13 cellular contexts compared by ENCODE assay signal in the genomic region with DNA sequence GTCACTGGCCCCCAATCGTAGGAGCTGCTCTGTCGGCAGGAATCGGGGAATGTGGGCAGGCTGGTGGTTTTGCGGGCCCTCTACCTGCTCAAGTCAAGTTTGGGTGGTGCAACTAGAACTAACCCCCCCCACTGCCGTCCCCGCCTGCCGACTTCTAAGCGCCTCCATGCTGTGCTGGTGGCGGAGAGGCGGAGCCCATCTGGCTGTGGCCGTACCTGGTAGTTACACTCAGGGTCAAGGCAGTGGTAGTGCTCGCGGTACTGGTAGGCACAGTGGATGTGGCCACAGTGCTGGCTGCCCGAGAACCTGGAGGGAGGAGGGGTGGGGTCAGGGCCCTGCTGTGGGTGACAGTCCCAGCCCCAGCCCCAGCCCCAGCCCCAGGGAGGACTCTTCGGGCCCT.
DNase-seq lines count a peak whose midpoint lies in the region; ATAC-seq and TF ChIP-seq lines count a peak whose summit lies in the region.
"Had no signal": no experiment of that assay in that cellular context is flagged by ENCODE, and none has a peak within 500 bp of the region (broad histone marks: within the 10 kb centered on the region; RNA-seq: fewer than 3 reads in every experiment).

No MANE protein-coding gene starts in this region.

- H3K27ac Mint-ChIP-seq in WTC11 = no peak overlapping the region

- POLR2A ChIA-PET in WTC11 (lab: Charles Lee) = interaction anchor here (0.5 to 1.2 kb wide), 2 partner anchors 203 to 222 kb away, joined by 3 to 4 read pairs; no protein-coding TSS in a partner anchor

- no peak overlapping the region for H3K4me3 Mint-ChIP-seq in WTC11
- H3K4me3 Mint-ChIP-seq: CD4-positive, alpha-beta memory T cell had no signal

- no peaks in the 10 kb centered on the region for H3K4me1 Mint-ChIP-seq in WTC11

- H3K27me3 Mint-ChIP-seq in WTC11 (ENCODE audit: low read depth) = peaks cover 9% of the 10 kb centered on the region
- H3K27me3 Mint-ChIP-seq: CD4-positive, alpha-beta memory T cell had no signal

- intact Hi-C loops in stomach (cut with DNase I; ENCODE audit: low total_unique reads) = no loop called here

- TF ChIP-seq POLR2A in stomach (IDR thresholded peaks at IDR 0.05) = no peak

- TF ChIP-seq EP300 in stomach (IDR thresholded peaks at IDR 0.05) = no peak

- DNase-seq in WTC11 (ENCODE audit: low spot score) (no peak), stomach (no peak), KBM-7 (no peak), GF-D8 (lab: John Stamatoyannopoulos, UW) (no peak), AG08395 (ENCODE audit: low spot score) (no peak)
- DNase-seq in activated CD8-positive, alpha-beta memory T cell treated with anti-CD3 and anti-CD28 coated beads for 24 hours = no peak
- DNase-seq: BE2C; CD4-positive, alpha-beta memory T cell; DMS79; IMR-90 had no signal

- H3K27ac ChIP-seq in muscle layer of colon (ENCODE audit: low read depth, low read length) (peak overlapping the region; percentile 90), stomach (peak overlapping the region; percentile 37 to 78 (median 55))
- H3K27ac ChIP-seq: C4-2B had no signal

- in situ Hi-C loops in KBM-7 (cut with MboI; ENCODE audit: low pct_unique_long_range_greater_than_20kb, low sequenced_read_pairs) = no loop called here

- H3K36me3 ChIP-seq in muscle layer of colon (ENCODE audit: insufficient read depth, low read length) (peaks cover 38% of the 10 kb centered on the region), stomach (peaks cover 43 to 98% (median 90%) of the 10 kb centered on the region in 4 donors)

- H3K36me3 Mint-ChIP-seq in WTC11 = no peaks in the 10 kb centered on the region

- 80 to 88% (median 86%) methylated on average over 15 of the region's 15 CpGs for WGBS in stomach, 5 donors

- H3K4me1 ChIP-seq in muscle layer of colon (ENCODE audit: insufficient read depth, low read length) = peaks cover 80% of the 10 kb centered on the region
- peaks cover 0 to 83% (median 54%) of the 10 kb centered on the region in 4 donors for H3K4me1 ChIP-seq in stomach
- H3K4me1 ChIP-seq: BE2C had no signal

- CTCF ChIA-PET in WTC11 (lab: Charles Lee) = no interaction called here

- H3K27me3 ChIP-seq in muscle layer of colon (ENCODE audit: control insufficient read depth in 1 of 2, insufficient read depth in 2 of 2, low read length in 2 of 2) = no peaks in the 10 kb centered on the region
- no peaks in the 10 kb centered on the region for H3K27me3 ChIP-seq in stomach
- H3K27me3 ChIP-seq: BE2C had no signal

- H3K4me3 ChIP-seq in muscle layer of colon (ENCODE audit: low read depth in 1 of 2, low read length in 2 of 2) (no peak overlapping the region), stomach (no peak overlapping the region)

- peak; percentile 25; the same call in 1 of the 2 replicates for ATAC-seq in WTC11
- ATAC-seq: HCT116 had no signal

- H3K9me3 Mint-ChIP-seq in WTC11 = no peaks in the 10 kb centered on the region
- H3K9me3 Mint-ChIP-seq: CD4-positive, alpha-beta memory T cell had no signal

- TF ChIP-seq CTCF in WTC11 (IDR thresholded peaks at IDR 0.05) = no peak
- no peak for TF ChIP-seq CTCF in stomach (IDR thresholded peaks at IDR 0.05)

- no peak overlapping the region for H3K9ac ChIP-seq in muscle layer of colon (ENCODE audit: low read length)

- H3K9me3 ChIP-seq in muscle layer of colon (ENCODE audit: low read length) = no peaks in the 10 kb centered on the region
- H3K9me3 ChIP-seq in stomach = no peaks in the 10 kb centered on the region
- H3K9me3 ChIP-seq: BE2C had no signal

TF ChIP-seq in WTC11, 78 proteins besides CTCF, POLR2A, EP300 and RAD21 (continues in another document):
- TF ChIP-seq, protein P1, sequence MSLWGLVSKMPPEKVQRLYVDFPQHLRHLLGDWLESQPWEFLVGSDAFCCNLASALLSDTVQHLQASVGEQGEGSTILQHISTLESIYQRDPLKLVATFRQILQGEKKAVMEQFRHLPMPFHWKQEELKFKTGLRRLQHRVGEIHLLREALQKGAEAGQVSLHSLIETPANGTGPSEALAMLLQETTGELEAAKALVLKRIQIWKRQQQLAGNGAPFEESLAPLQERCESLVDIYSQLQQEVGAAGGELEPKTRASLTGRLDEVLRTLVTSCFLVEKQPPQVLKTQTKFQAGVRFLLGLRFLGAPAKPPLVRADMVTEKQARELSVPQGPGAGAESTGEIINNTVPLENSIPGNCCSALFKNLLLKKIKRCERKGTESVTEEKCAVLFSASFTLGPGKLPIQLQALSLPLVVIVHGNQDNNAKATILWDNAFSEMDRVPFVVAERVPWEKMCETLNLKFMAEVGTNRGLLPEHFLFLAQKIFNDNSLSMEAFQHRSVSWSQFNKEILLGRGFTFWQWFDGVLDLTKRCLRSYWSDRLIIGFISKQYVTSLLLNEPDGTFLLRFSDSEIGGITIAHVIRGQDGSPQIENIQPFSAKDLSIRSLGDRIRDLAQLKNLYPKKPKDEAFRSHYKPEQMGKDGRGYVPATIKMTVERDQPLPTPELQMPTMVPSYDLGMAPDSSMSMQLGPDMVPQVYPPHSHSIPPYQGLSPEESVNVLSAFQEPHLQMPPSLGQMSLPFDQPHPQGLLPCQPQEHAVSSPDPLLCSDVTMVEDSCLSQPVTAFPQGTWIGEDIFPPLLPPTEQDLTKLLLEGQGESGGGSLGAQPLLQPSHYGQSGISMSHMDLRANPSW (CRISPR knock-in tag; conservative IDR thresholded peaks at IDR 0.05; ENCODE audit: low read depth) = no peak
- TF ChIP-seq, protein P2, sequence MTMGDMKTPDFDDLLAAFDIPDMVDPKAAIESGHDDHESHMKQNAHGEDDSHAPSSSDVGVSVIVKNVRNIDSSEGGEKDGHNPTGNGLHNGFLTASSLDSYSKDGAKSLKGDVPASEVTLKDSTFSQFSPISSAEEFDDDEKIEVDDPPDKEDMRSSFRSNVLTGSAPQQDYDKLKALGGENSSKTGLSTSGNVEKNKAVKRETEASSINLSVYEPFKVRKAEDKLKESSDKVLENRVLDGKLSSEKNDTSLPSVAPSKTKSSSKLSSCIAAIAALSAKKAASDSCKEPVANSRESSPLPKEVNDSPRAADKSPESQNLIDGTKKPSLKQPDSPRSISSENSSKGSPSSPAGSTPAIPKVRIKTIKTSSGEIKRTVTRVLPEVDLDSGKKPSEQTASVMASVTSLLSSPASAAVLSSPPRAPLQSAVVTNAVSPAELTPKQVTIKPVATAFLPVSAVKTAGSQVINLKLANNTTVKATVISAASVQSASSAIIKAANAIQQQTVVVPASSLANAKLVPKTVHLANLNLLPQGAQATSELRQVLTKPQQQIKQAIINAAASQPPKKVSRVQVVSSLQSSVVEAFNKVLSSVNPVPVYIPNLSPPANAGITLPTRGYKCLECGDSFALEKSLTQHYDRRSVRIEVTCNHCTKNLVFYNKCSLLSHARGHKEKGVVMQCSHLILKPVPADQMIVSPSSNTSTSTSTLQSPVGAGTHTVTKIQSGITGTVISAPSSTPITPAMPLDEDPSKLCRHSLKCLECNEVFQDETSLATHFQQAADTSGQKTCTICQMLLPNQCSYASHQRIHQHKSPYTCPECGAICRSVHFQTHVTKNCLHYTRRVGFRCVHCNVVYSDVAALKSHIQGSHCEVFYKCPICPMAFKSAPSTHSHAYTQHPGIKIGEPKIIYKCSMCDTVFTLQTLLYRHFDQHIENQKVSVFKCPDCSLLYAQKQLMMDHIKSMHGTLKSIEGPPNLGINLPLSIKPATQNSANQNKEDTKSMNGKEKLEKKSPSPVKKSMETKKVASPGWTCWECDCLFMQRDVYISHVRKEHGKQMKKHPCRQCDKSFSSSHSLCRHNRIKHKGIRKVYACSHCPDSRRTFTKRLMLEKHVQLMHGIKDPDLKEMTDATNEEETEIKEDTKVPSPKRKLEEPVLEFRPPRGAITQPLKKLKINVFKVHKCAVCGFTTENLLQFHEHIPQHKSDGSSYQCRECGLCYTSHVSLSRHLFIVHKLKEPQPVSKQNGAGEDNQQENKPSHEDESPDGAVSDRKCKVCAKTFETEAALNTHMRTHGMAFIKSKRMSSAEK (CRISPR knock-in tag; IDR thresholded peaks at IDR 0.05; ENCODE audit: borderline replicate concordance) = no peak
- no peak for TF ChIP-seq HMGA2 (CRISPR knock-in tag; IDR thresholded peaks at IDR 0.05)
- TF ChIP-seq SP1 (CRISPR knock-in tag; conservative IDR thresholded peaks at IDR 0.05) = no peak
- TF ChIP-seq, protein P3, sequence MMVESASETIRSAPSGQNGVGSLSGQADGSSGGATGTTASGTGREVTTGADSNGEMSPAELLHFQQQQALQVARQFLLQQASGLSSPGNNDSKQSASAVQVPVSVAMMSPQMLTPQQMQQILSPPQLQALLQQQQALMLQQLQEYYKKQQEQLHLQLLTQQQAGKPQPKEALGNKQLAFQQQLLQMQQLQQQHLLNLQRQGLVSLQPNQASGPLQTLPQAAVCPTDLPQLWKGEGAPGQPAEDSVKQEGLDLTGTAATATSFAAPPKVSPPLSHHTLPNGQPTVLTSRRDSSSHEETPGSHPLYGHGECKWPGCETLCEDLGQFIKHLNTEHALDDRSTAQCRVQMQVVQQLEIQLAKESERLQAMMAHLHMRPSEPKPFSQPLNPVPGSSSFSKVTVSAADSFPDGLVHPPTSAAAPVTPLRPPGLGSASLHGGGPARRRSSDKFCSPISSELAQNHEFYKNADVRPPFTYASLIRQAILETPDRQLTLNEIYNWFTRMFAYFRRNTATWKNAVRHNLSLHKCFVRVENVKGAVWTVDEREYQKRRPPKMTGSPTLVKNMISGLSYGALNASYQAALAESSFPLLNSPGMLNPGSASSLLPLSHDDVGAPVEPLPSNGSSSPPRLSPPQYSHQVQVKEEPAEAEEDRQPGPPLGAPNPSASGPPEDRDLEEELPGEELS (CRISPR knock-in tag; IDR thresholded peaks at IDR 0.05) = no peak
- TF ChIP-seq NFE2L1 (CRISPR knock-in tag; IDR thresholded peaks at IDR 0.05) = no peak
- no peak for TF ChIP-seq NR1H2 (CRISPR knock-in tag; IDR thresholded peaks at IDR 0.05)
- TF ChIP-seq, protein P4, sequence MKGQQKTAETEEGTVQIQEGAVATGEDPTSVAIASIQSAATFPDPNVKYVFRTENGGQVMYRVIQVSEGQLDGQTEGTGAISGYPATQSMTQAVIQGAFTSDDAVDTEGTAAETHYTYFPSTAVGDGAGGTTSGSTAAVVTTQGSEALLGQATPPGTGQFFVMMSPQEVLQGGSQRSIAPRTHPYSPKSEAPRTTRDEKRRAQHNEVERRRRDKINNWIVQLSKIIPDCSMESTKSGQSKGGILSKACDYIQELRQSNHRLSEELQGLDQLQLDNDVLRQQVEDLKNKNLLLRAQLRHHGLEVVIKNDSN (CRISPR knock-in tag; IDR thresholded peaks at IDR 0.05) = no peak
- TF ChIP-seq NFYB (CRISPR knock-in tag; conservative IDR thresholded peaks at IDR 0.05; ENCODE audit: low read depth) = no peak
- TF ChIP-seq, protein P5, sequence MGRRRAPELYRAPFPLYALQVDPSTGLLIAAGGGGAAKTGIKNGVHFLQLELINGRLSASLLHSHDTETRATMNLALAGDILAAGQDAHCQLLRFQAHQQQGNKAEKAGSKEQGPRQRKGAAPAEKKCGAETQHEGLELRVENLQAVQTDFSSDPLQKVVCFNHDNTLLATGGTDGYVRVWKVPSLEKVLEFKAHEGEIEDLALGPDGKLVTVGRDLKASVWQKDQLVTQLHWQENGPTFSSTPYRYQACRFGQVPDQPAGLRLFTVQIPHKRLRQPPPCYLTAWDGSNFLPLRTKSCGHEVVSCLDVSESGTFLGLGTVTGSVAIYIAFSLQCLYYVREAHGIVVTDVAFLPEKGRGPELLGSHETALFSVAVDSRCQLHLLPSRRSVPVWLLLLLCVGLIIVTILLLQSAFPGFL (CRISPR knock-in tag; IDR thresholded peaks at IDR 0.05; ENCODE audit: borderline replicate concordance) = no peak
